Comparison of ENCODE assay signal across 8 cellular contexts in the genomic region with DNA sequence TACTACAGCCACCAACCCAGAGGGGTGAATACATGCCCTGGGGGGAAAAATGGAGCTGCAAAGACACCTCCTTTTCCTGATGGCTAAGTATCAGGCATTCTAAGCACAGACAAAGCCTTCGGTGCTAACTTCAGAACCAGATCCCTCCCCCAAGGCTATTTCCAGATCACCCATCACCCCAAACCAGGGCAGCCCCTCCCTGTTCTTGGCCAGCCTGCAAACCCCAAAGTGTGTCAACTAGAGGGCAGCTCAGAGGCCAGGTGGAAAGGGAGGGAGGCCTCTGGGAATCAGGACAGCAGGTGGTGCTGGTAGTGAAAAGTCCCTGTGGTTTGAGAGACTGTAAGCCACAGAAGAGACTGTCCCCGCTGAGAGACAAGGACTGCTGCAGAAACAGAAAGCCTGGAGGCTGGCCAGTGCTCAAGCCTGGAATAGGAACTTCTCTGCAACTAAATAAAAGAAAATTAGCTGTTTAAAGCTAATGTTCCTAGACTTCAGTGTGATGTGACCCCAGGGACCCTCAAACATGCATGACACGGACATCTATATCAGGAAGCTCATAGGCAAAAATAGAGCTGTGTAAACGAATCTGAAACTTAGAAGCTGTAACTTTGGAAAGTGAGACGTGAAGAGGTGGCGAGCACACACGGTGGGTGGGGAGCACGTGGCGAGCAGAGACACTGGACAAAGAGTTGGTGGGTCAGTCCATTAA. TPM values are rescaled to one million over a fixed set of nuclear protein-coding genes. Genes with fewer than 3 reads are reported as not detected.
A peak's percentile ranks its signal among the peaks of the same experiment; 100 is the strongest.
DNase-seq lines count a peak whose midpoint lies in the region; ATAC-seq and TF ChIP-seq lines count a peak whose summit lies in the region.

No MANE protein-coding gene starts in this region.

- H3K9me2 ChIP-seq in HCT116 (ENCODE audit: insufficient read depth) = no peaks in the 10 kb centered on the region

- H2AFZ ChIP-seq in HCT116 (ENCODE audit: low read depth, low read length, poor library complexity, severe bottlenecking) = no peak overlapping the region

- no TSS peak for BruUV-seq in HCT116 (replicated peaks; lab: Mats Ljungman, UMichigan)

- TF ChIP-seq CTCF in HCT116 (IDR thresholded peaks at IDR 0.05 in 2 of 3, conservative IDR thresholded peaks at IDR 0.05 in 1 of 3; ENCODE audit: borderline replicate concordance in 1 of 3, insufficient read depth in 1 of 3, low read depth in 2 of 3, low read length in 2 of 3) = peak; percentile 36 to 95 (median 38)

- H3K27me3 ChIP-seq in HCT116 (ENCODE audit: insufficient read depth, low read length) (no peaks in the 10 kb centered on the region), HAP-1 (ENCODE audit: low read depth) (no peaks in the 10 kb centered on the region)

- peak overlapping the region; percentile 31; the same call in 1 of the 2 replicates for H3K4me2 ChIP-seq in HCT116 (ENCODE audit: low read length)

- H3K36me3 ChIP-seq in HCT116 (ENCODE audit: control insufficient read depth in 1 of 2, insufficient read depth in 2 of 2, low read length in 2 of 2) (peaks cover 16 to 21% of the 10 kb centered on the region in 2 experiments), HAP-1 (replicated peaks) (peaks cover 17% of the 10 kb centered on the region)

- H3K27ac ChIP-seq in HCT116 (ENCODE audit: low read depth, low read length) = peak overlapping the region; percentile 10; the same call in 1 of the 2 replicates

- in situ Hi-C loops in HAP-1 (cut with MboI; ENCODE audit: low sequenced_read_pairs) = no loop called here

- CTCF ChIA-PET in activated CD4-positive, alpha-beta T cell treated with anti-CD3 and anti-CD28 coated beads, Interleukin-2, amount 10 ng/mL, durations not matched to agents 7 days and 5 days (lab: Charles Lee) = interaction anchor here (1.2 to 3.1 kb wide), 2 partner anchors 10 to 40 kb away, joined by 3 to 13 read pairs; a partner anchor contains a TSS
- CTCF ChIA-PET in HCT116 (lab: Charles Lee) = interaction anchor here (1.3 to 2.3 kb wide), 3 partner anchors 9 to 62 kb away, joined by 4 to 11 read pairs (median 7); a partner anchor contains a TSS

- no peaks in the 10 kb centered on the region for H3K9me3 Mint-ChIP-seq in activated CD4-positive, alpha-beta T cell treated with anti-CD3 and anti-CD28 coated beads, Interleukin-2, amount 10 ng/mL, durations not matched to agents 7 days and 5 days

- no peaks in the 10 kb centered on the region for H4K20me1 ChIP-seq in HCT116 (ENCODE audit: insufficient read depth)

- H3K4me3 ChIP-seq in HCT116 (replicated peaks in 1 of 2; ENCODE audit: low read depth in 1 of 2, low read length in 2 of 2) (no peak overlapping the region), HAP-1 (no peak overlapping the region)

- no peaks in the 10 kb centered on the region for H3K27me3 Mint-ChIP-seq in activated CD4-positive, alpha-beta T cell treated with anti-CD3 and anti-CD28 coated beads, Interleukin-2, amount 10 ng/mL, durations not matched to agents 7 days and 5 days

- RAD21 ChIA-PET in HCT116 (lab: Charles Lee; ENCODE audit: low non-redundant PET in 1 of 2, low total read pairs in 2 of 2, uncharacterized antibody in 2 of 2, unreplicated experiment in 2 of 2) = interaction anchor here in 1 of 2 experiments (1.4 kb wide), 1 partner anchor 60 kb away, joined by 3 read pairs; no protein-coding TSS in a partner anchor

- H3K27ac Mint-ChIP-seq in activated CD4-positive, alpha-beta T cell treated with anti-CD3 and anti-CD28 coated beads, Interleukin-2, amount 10 ng/mL, durations not matched to agents 7 days and 5 days = no peak overlapping the region

- H3K9ac ChIP-seq in HCT116 (ENCODE audit: low read length) = no peak overlapping the region

- peak; percentile 72 for TF ChIP-seq RAD21 in HCT116 (IDR thresholded peaks at IDR 0.05; ENCODE audit: low read depth)

- peak; percentile 87 for ATAC-seq in HCT116
- ATAC-seq in left lobe of liver = peak; percentile 99

- H3K4me1 ChIP-seq in HCT116 (ENCODE audit: control insufficient read depth in 1 of 2, insufficient read depth in 2 of 2, low read length in 2 of 2) (peaks cover 15 to 27% of the 10 kb centered on the region in 2 experiments), HAP-1 (no peaks in the 10 kb centered on the region)

- TF ChIP-seq POLR2A in HCT116 (IDR thresholded peaks at IDR 0.05; ENCODE audit: borderline replicate concordance, extremely low read depth, insufficient read depth, insufficient read length) = no peak

- H3K79me2 ChIP-seq in HCT116 (ENCODE audit: insufficient read depth, low read length) = no peaks in the 10 kb centered on the region

- DNase-seq in activated CD4-positive, alpha-beta T cell treated with anti-CD3 and anti-CD28 coated beads, Interleukin-2, amount 50 U/mL, for 48 hours = peak; percentile 1 to 8
- no peak for DNase-seq in activated CD4-positive, alpha-beta T cell treated with anti-CD3 and anti-CD28 coated beads, Interleukin-2, amount 10 ng/mL, durations not matched to agents 7 days and 5 days
- DNase-seq in HCT116 (ENCODE audit: low read depth, low spot score) (no peak), M059J (ENCODE audit: low read depth) (peak; percentile 83), amniotic epithelial cell (ENCODE audit: low read depth) (peak; percentile 7), left lobe of liver (ENCODE audit: low spot score) (peak; percentile 76), KG1 (lab: John Stamatoyannopoulos, UW) (no peak), HAP-1 (ENCODE audit: low spot score in 2 of 2) (no peak)

- H3K4me3 Mint-ChIP-seq in activated CD4-positive, alpha-beta T cell treated with anti-CD3 and anti-CD28 coated beads, Interleukin-2, amount 10 ng/mL, durations not matched to agents 7 days and 5 days = no peak overlapping the region

- intact Hi-C loops in HCT116 (cut with micrococcal nuclease) = no loop called here

- H3K4me1 Mint-ChIP-seq in activated CD4-positive, alpha-beta T cell treated with anti-CD3 and anti-CD28 coated beads, Interleukin-2, amount 10 ng/mL, durations not matched to agents 7 days and 5 days = peaks cover 12% of the 10 kb centered on the region

- peaks cover 23% of the 10 kb centered on the region for H3K36me3 Mint-ChIP-seq in activated CD4-positive, alpha-beta T cell treated with anti-CD3 and anti-CD28 coated beads, Interleukin-2, amount 10 ng/mL, durations not matched to agents 7 days and 5 days (ENCODE audit: low read depth)

- no peaks in the 10 kb centered on the region for H3K9me3 ChIP-seq in HCT116 (ENCODE audit: control insufficient read depth in 1 of 2, insufficient read depth in 1 of 2, low read depth in 1 of 2, low read length in 2 of 2)
- H3K9me3 ChIP-seq in HAP-1 = no peaks in the 10 kb centered on the region

- POLR2A ChIA-PET in activated CD4-positive, alpha-beta T cell treated with anti-CD3 and anti-CD28 coated beads, Interleukin-2, amount 10 ng/mL, durations not matched to agents 7 days and 5 days (lab: Charles Lee) = no interaction called here
- POLR2A ChIA-PET in HCT116 (lab: Charles Lee) = interaction anchor here (1.3 to 1.9 kb wide), 2 partner anchors 9 to 61 kb away, joined by 3 to 8 read pairs; a partner anchor contains a TSS

TF ChIP-seq in HCT116, 20 proteins besides CTCF, POLR2A, EP300 and RAD21:
- TF ChIP-seq POLR2AphosphoS5 (IDR thresholded peaks at IDR 0.05; ENCODE audit: low read depth, low read length) (peak; percentile 18; the same call in 1 of the 2 replicates), EZH2phosphoT487 (IDR thresholded peaks at IDR 0.05; ENCODE audit: borderline replicate concordance) (no peak)

RNA-seq across cellular contexts. Expression of a gene that starts 9.1 kb away (rescaled TPM):
- total RNA-seq in activated CD4-positive, alpha-beta T cell treated with anti-CD3 and anti-CD28 coated beads, Interleukin-2, amount 10 ng/mL, durations not matched to agents 7 days and 5 days = 10 to 100 TPM; 61.6 TPM
- total RNA-seq in HCT116 (2021; ENCODE audit: unreplicated experiment) (139 TPM), left lobe of liver (26.5 TPM)
- 181 and 186 TPM in 2 replicates for polyA plus RNA-seq in HCT116 (2012)
- 148 and 168 TPM in 2 replicates for total RNA-seq in M059J (2014; rRNA removed; shearing (Covaris generic))

RNA-seq across cellular contexts. Expression of a gene that starts 9.4 kb away (rescaled TPM):
- total RNA-seq in activated CD4-positive, alpha-beta T cell treated with anti-CD3 and anti-CD28 coated beads, Interleukin-2, amount 10 ng/mL, durations not matched to agents 7 days and 5 days = 10 to 100 TPM; 60.2 to 65.9 TPM
- total RNA-seq in HCT116 (2021; ENCODE audit: unreplicated experiment) (38.5 TPM), left lobe of liver (56.3 TPM)
- 19.2 and 19.3 TPM in 2 replicates for polyA plus RNA-seq in HCT116 (2012)
- 38.7 and 41.9 TPM in 2 replicates for total RNA-seq in M059J (2014; rRNA removed; shearing (Covaris generic))

RNA-seq across cellular contexts. Expression of a gene that starts 40.5 kb away (rescaled TPM):
- total RNA-seq in activated CD4-positive, alpha-beta T cell treated with anti-CD3 and anti-CD28 coated beads, Interleukin-2, amount 10 ng/mL, durations not matched to agents 7 days and 5 days = 1 to 10 TPM; 6.7 to 7.2 TPM
- total RNA-seq in HCT116 (2021; ENCODE audit: unreplicated experiment) (20.9 TPM), left lobe of liver (7.6 TPM)
- 23.7 and 24.1 TPM in 2 replicates for polyA plus RNA-seq in HCT116 (2012)
- total RNA-seq in M059J (2014; rRNA removed; shearing (Covaris generic)) = 15.9 and 21.0 TPM in 2 replicates

RNA-seq across cellular contexts. Expression of a gene that starts 41.1 kb away (rescaled TPM):
- 10 to 100 TPM; 17.4 to 18.5 TPM for total RNA-seq in activated CD4-positive, alpha-beta T cell treated with anti-CD3 and anti-CD28 coated beads, Interleukin-2, amount 10 ng/mL, durations not matched to agents 7 days and 5 days
- total RNA-seq in HCT116 (2021; ENCODE audit: unreplicated experiment) (24.3 TPM), left lobe of liver (0.65 TPM)
- polyA plus RNA-seq in HCT116 (2012) = 15.4 and 18.2 TPM in 2 replicates
- total RNA-seq in M059J (2014; rRNA removed; shearing (Covaris generic)) = 16.0 and 23.2 TPM in 2 replicates

RNA-seq across cellular contexts. Expression of a gene that starts 51.7 kb away (rescaled TPM):
- 10 to 100 TPM; 56.7 to 62.3 TPM for total RNA-seq in activated CD4-positive, alpha-beta T cell treated with anti-CD3 and anti-CD28 coated beads, Interleukin-2, amount 10 ng/mL, durations not matched to agents 7 days and 5 days
- 47.9 TPM for total RNA-seq in HCT116 (2021; ENCODE audit: unreplicated experiment)
- polyA plus RNA-seq in HCT116 (2012) = 51.7 and 52.4 TPM in 2 replicates
- total RNA-seq in M059J (2014; rRNA removed; shearing (Covaris generic)) = 39.1 and 42.6 TPM in 2 replicates
- total RNA-seq in left lobe of liver = 38.7 TPM

Comparison
In these comparisons a context has a peak if more than half of its experiments do, and no peak if none do; other contexts are left out.
1. DNase-seq: peak in activated CD4-positive, alpha-beta T cell treated with anti-CD3 and anti-CD28 coated beads, Interleukin-2, amount 50 U/mL, for 48 hours (2 of 2), M059J (single experiment), amniotic epithelial cell (single experiment) and left lobe of liver (single experiment); none in activated CD4-positive, alpha-beta T cell treated with anti-CD3 and anti-CD28 coated beads, Interleukin-2, amount 10 ng/mL, durations not matched to agents 7 days and 5 days (single experiment), HCT116 (single experiment), KG1 (single experiment) and HAP-1 (0 of 2).